ENCODE assay signal across 17 cellular contexts in genomic region chr15:69158201-69158842, GRCh38.
"Had no signal": no experiment of that assay in that cellular context is flagged by ENCODE, and none has a peak within 500 bp of the region (broad histone marks: within the 10 kb centered on the region; RNA-seq: fewer than 3 reads in every experiment).

No MANE protein-coding gene starts in this region.

- H3K27me3 ChIP-seq: brain microvascular endothelial cell, colonic mucosa, gastrocnemius medialis, heart right ventricle had no signal

- ATAC-seq: activated CD4-positive, CD25-positive, alpha-beta regulatory T cell treated with anti-CD3 and anti-CD28 coated beads, Interleukin-2, amount 50 U/mL, for 24 hours; esophagus mucosa; gastrocnemius medialis; heart right ventricle; naive thymus-derived CD4-positive, alpha-beta T cell had no signal

- H3K9me3 Mint-ChIP-seq: central memory CD8-positive, alpha-beta T cell; naive thymus-derived CD4-positive, alpha-beta T cell had no signal

- H3K27ac ChIP-seq: brain microvascular endothelial cell, colonic mucosa, gastrocnemius medialis, heart right ventricle, SK-N-MC, spleen, tibial artery had no signal

- H3K4me3 ChIP-seq: colonic mucosa, gastrocnemius medialis, heart right ventricle, SK-N-MC, spleen, tibial artery had no signal

- H3K36me3 Mint-ChIP-seq: naive thymus-derived CD4-positive, alpha-beta T cell had no signal

- DNase-seq: activated CD4-positive, alpha-beta T cell treated with anti-CD3 and anti-CD28 coated beads, Interleukin-2, amount 50 U/mL, for 1 hour; activated CD8-positive, alpha-beta memory T cell treated with anti-CD3 and anti-CD28 coated beads for 24 hours; anterior cingulate cortex; brain microvascular endothelial cell; colonic mucosa; gastrocnemius medialis; heart right ventricle; mesenchymal stem cell; naive thymus-derived CD4-positive, alpha-beta T cell; nucleus accumbens; spleen; stimulated activated naive CD4-positive, alpha-beta T cell; tibial artery had no signal
